ENCODE assay signal across 1 cellular context in the genomic region with DNA sequence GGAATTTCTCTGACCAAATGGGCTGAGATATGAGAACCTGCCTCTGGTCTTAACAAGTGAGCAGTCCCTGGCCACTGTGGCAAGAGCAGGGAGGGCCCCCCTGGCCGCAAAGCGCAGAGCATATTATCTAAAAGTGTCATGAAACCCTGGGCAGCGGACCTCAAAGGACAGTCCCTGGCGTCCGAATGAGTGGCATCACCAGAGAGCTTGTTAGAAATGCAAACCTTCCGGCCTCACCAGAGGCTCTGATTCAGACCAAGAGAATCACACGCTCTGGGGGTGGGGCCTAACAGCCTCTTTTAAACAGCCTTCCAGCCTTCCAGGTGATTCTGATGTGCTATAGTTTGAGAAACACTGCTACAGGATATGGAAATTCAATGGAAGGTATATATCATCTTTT.
TF ChIP-seq lines count a peak whose summit lies in the region.

No MANE protein-coding gene starts in this region.

TF ChIP-seq in GM12878, 131 proteins besides CTCF, POLR2A, EP300 and RAD21:
- TF ChIP-seq, protein P1, sequence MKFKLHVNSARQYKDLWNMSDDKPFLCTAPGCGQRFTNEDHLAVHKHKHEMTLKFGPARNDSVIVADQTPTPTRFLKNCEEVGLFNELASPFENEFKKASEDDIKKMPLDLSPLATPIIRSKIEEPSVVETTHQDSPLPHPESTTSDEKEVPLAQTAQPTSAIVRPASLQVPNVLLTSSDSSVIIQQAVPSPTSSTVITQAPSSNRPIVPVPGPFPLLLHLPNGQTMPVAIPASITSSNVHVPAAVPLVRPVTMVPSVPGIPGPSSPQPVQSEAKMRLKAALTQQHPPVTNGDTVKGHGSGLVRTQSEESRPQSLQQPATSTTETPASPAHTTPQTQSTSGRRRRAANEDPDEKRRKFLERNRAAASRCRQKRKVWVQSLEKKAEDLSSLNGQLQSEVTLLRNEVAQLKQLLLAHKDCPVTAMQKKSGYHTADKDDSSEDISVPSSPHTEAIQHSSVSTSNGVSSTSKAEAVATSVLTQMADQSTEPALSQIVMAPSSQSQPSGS (IDR thresholded peaks at IDR 0.05; ENCODE audit: low read length) = no peak
- TF ChIP-seq TBL1XR1 (IDR thresholded peaks at IDR 0.05; ENCODE audit: low read depth, low read length) (no peak), SP1 (IDR thresholded peaks at IDR 0.05; ENCODE audit: low read depth, low read length) (no peak), GABPA (IDR thresholded peaks at IDR 0.05; ENCODE audit: low read depth) (no peak), STAT1 (conservative IDR thresholded peaks at IDR 0.05) (no peak), ZNF384 (IDR thresholded peaks at IDR 0.05; ENCODE audit: borderline replicate concordance, low read depth, low read length) (no peak), SPI1 (IDR thresholded peaks at IDR 0.05; ENCODE audit: borderline replicate concordance, insufficient read depth, low read depth, low read length) (no peak), IRF5 (IDR thresholded peaks at IDR 0.05; ENCODE audit: borderline replicate concordance) (no peak), ZNF622 (IDR thresholded peaks at IDR 0.05) (no peak), CBFB (IDR thresholded peaks at IDR 0.05; ENCODE audit: low read depth) (no peak), SMAD5 (IDR thresholded peaks at IDR 0.05; ENCODE audit: low read depth) (no peak), SMAD1 (IDR thresholded peaks at IDR 0.05; ENCODE audit: low read depth, partially characterized antibody) (no peak), SUZ12 (IDR thresholded peaks at IDR 0.05; ENCODE audit: unreplicated experiment) (no peak), NR2F1 (conservative IDR thresholded peaks at IDR 0.05) (no peak)
